ENCODE assay signal across 1 cellular context in the genomic region with DNA sequence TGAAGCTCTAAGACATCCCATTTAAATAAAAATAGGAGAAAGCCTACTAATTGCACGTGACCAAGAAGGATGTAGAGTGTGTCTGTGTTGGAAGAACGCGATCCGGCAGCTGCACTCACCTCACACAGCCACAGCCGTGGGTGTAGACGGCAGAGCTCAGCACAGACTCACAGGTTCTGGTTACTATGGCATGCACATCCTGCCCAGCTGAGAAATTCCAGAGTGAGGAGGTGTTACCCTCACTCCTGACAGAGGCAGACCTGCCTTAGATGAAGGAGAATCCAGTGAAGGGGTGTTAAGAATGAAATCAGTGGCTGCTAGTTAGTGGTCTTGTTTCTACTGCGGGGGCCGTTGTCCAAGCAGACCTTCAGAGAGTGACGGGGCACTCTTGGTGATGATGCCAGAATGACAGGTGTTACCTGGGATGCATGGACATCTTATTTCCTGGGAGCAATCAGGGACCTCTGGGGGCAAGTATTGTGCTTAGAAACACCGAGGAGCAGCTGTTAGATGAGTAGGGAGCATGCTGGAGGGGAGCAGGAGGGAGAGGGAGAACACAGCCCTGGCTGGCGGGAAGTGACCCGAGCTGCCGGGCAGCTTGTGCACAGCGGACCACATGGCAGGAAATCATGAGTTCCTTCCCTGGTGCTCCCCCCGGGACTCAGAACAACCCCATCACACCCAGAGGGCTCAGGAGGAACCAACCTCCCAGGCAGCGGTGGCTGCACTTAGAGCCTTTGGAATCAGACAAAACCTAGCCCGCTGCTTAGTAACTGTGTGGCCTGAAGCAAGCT.
TF ChIP-seq lines count a peak whose summit lies in the region.

No MANE protein-coding gene starts in this region.

TF ChIP-seq in H1, 55 proteins besides CTCF, POLR2A, EP300 and RAD21:
- no peak for TF ChIP-seq GTF2F1 (IDR thresholded peaks at IDR 0.05; ENCODE audit: borderline replicate concordance, low read depth, low read length)
- peak; percentile 67; the same call in 1 of the 2 replicates for TF ChIP-seq EGR1 (IDR thresholded peaks at IDR 0.05; ENCODE audit: borderline replicate concordance, low read depth, low read length)
- peak in 1 of 2 experiments; percentile 57; a peak in 1 of 4 replicates for TF ChIP-seq SIN3A (conservative IDR thresholded peaks at IDR 0.05 in 1 of 2, IDR thresholded peaks at IDR 0.05 in 1 of 2; ENCODE audit: low read depth in 1 of 2, low read length in 2 of 2)
- TF ChIP-seq HDAC2 (IDR thresholded peaks at IDR 0.05; ENCODE audit: borderline replicate concordance in 1 of 2, low read depth in 2 of 2, low read length in 2 of 2), result 0 out of 4 replicates have a peak, but pooled peaks of 1 of the 2 experiments have one; percentile 37
- TF ChIP-seq KDM4A (IDR thresholded peaks at IDR 0.05; ENCODE audit: low read depth, low read length, severe bottlenecking), result peak; percentile 18
- no peak for TF ChIP-seq TBP (IDR thresholded peaks at IDR 0.05; ENCODE audit: low read depth, low read length)
- TF ChIP-seq TCF12 (IDR thresholded peaks at IDR 0.05; ENCODE audit: low read depth, low read length), result 0 out of 2 replicates have a peak, but pooled peaks have one; percentile 60
- TF ChIP-seq, protein P1, sequence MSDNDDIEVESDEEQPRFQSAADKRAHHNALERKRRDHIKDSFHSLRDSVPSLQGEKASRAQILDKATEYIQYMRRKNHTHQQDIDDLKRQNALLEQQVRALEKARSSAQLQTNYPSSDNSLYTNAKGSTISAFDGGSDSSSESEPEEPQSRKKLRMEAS (IDR thresholded peaks at IDR 0.05), result peak; percentile 82
- peak; percentile 57; the same call in 1 of the 2 replicates for TF ChIP-seq SUZ12 (IDR thresholded peaks at IDR 0.05; ENCODE audit: low read length)
- no peak for TF ChIP-seq BCL11A (IDR thresholded peaks at IDR 0.05; ENCODE audit: low read depth in 2 of 2, low read length in 2 of 2)
- no peak for TF ChIP-seq BACH1 (IDR thresholded peaks at IDR 0.05; ENCODE audit: low read length)
- no peak for TF ChIP-seq TEAD4 (IDR thresholded peaks at IDR 0.05; ENCODE audit: low read depth, low read length)
- TF ChIP-seq, protein P2, sequence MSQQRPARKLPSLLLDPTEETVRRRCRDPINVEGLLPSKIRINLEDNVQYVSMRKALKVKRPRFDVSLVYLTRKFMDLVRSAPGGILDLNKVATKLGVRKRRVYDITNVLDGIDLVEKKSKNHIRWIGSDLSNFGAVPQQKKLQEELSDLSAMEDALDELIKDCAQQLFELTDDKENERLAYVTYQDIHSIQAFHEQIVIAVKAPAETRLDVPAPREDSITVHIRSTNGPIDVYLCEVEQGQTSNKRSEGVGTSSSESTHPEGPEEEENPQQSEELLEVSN (IDR thresholded peaks at IDR 0.05), result peak; percentile 51
- no peak for TF ChIP-seq KDM1A (IDR thresholded peaks at IDR 0.05; ENCODE audit: borderline replicate concordance, low read length)
- no peak for TF ChIP-seq RFX5 (IDR thresholded peaks at IDR 0.05; ENCODE audit: borderline replicate concordance, low read depth, low read length)
- TF ChIP-seq ASH2L (IDR thresholded peaks at IDR 0.05; ENCODE audit: low read length), result peak; percentile 17
- TF ChIP-seq CTBP2 (IDR thresholded peaks at IDR 0.05; ENCODE audit: borderline replicate concordance, insufficient read depth, insufficient read length, low read length), result peak; percentile 94
- no peak for TF ChIP-seq HDAC6 (IDR thresholded peaks at IDR 0.05; ENCODE audit: low read depth, low read length)
- 0 out of 2 replicates have a peak, but pooled peaks have one; percentile 29 for TF ChIP-seq YY1 (IDR thresholded peaks at IDR 0.05; ENCODE audit: low read depth, low read length)
- TF ChIP-seq KDM5A (IDR thresholded peaks at IDR 0.05; ENCODE audit: low read length), result no peak
